ENCODE assay signal across 8 cellular contexts in genomic region chr11:116691779-116692178, GRCh38.
DNase-seq lines count a peak whose midpoint lies in the region; ATAC-seq and TF ChIP-seq lines count a peak whose summit lies in the region.

No MANE protein-coding gene starts in this region.

- no peaks in the 10 kb centered on the region for H3K27me3 ChIP-seq in HAP-1 (ENCODE audit: low read depth)

- peak; percentile 78 for ATAC-seq in effector memory CD8-positive, alpha-beta T cell (replicated peaks)
- ATAC-seq in naive B cell (ENCODE audit: low read depth in 2 of 2), result peak; percentile 45 to 73

- no peaks in the 10 kb centered on the region for H3K4me1 ChIP-seq in HAP-1

- in situ Hi-C loops in HAP-1 (cut with MboI; ENCODE audit: low sequenced_read_pairs), result loop anchor here (25.0 kb wide), 1 partner anchor 1354 kb away; no protein-coding TSS in a partner anchor

- H3K4me3 Mint-ChIP-seq in Calu3 (ENCODE audit: low read depth, unreplicated experiment), result no peak overlapping the region
- no peak overlapping the region for H3K4me3 Mint-ChIP-seq in effector memory CD8-positive, alpha-beta T cell
- no peak overlapping the region for H3K4me3 Mint-ChIP-seq in naive B cell

- H3K36me3 Mint-ChIP-seq in Calu3 (ENCODE audit: insufficient read depth, unreplicated experiment) (no peaks in the 10 kb centered on the region), naive B cell (no peaks in the 10 kb centered on the region)
- no peaks in the 10 kb centered on the region for H3K36me3 Mint-ChIP-seq in effector memory CD8-positive, alpha-beta T cell (ENCODE audit: insufficient read depth)

- intact Hi-C loops in Calu3 (cut with micrococcal nuclease; ENCODE audit: unreplicated experiment), result loop anchor here (5.0 kb wide), 2 partner anchors 184 to 1354 kb away; no protein-coding TSS in a partner anchor

- CTCF ChIA-PET in Calu3 (lab: Charles Lee), result interaction anchor here (0.8 to 1.3 kb wide), 2 partner anchors 10 to 178 kb away, joined by 3 to 9 read pairs; no protein-coding TSS in a partner anchor

- H3K4me3 ChIP-seq in HAP-1, result no peak overlapping the region

- BruUV-seq in Calu3 (replicated peaks; lab: Mats Ljungman, UMichigan), result no TSS peak

- peaks cover 8% of the 10 kb centered on the region for H3K4me1 Mint-ChIP-seq in Calu3 (ENCODE audit: low read depth, unreplicated experiment)
- H3K4me1 Mint-ChIP-seq in effector memory CD8-positive, alpha-beta T cell (ENCODE audit: low read depth in 2 of 2), result peaks cover 0 to 2% of the 10 kb centered on the region in 2 donors
- H3K4me1 Mint-ChIP-seq in naive B cell, result peaks cover 0 to 3% (median 0%) of the 10 kb centered on the region in 3 donors

- no peaks in the 10 kb centered on the region for H3K36me3 ChIP-seq in HAP-1 (replicated peaks)

- H3K27me3 Mint-ChIP-seq in Calu3 (ENCODE audit: unreplicated experiment) (peaks cover 55% of the 10 kb centered on the region), naive B cell (peaks cover 5 to 31% (median 30%) of the 10 kb centered on the region in 3 donors)
- H3K27me3 Mint-ChIP-seq in effector memory CD8-positive, alpha-beta T cell, result peaks cover 20 to 23% of the 10 kb centered on the region in 2 donors

- peak; percentile 70 for TF ChIP-seq CTCF in Calu3 (IDR thresholded peaks at IDR 0.05; ENCODE audit: unreplicated experiment)

- no peaks in the 10 kb centered on the region for H3K9me3 ChIP-seq in HAP-1

- peak; percentile 60 for DNase-seq in Calu3
- DNase-seq in HAP-1 (ENCODE audit: low spot score in 2 of 2), result peak; percentile 23 to 81
- peak; percentile 58 for DNase-seq in NCI-H2227 (lab: John Stamatoyannopoulos, UW; ENCODE audit: unreplicated experiment)
- DNase-seq in activated CD4-positive, alpha-beta T cell treated with anti-CD3 and anti-CD28 coated beads, Interleukin-2, amount 50 U/mL, for 48 hours, result peak; percentile 65 to 70
- DNase-seq in effector memory CD8-positive, alpha-beta T cell, result peak; percentile 40 to 54 (median 44)
- DNase-seq in naive B cell, result peak; percentile 33
- peak; percentile 35 for DNase-seq in stimulated activated naive CD4-positive, alpha-beta T cell treated with Interleukin-2 at 50 U/mL for 16 hours (lab: John Stamatoyannopoulos, UW)
- DNase-seq in A172 (ENCODE audit: low spot score), result no peak

- H3K27ac Mint-ChIP-seq in Calu3 (ENCODE audit: unreplicated experiment) (no peak overlapping the region), naive B cell (no peak overlapping the region)
- H3K27ac Mint-ChIP-seq in effector memory CD8-positive, alpha-beta T cell, result peak overlapping the region in 1 of 2 donors; percentile 24

- H3K9me3 Mint-ChIP-seq in Calu3 (ENCODE audit: low read depth, unreplicated experiment) (no peaks in the 10 kb centered on the region), naive B cell (no peaks in the 10 kb centered on the region)
- no peaks in the 10 kb centered on the region for H3K9me3 Mint-ChIP-seq in effector memory CD8-positive, alpha-beta T cell
